30 cellular contexts compared by ENCODE assay signal in genomic region chr11:89175796-89176195, GRCh38. TPM values are rescaled to one million over a fixed set of nuclear protein-coding genes. Genes with fewer than 3 reads are reported as not detected.
DNase-seq lines count a peak whose midpoint lies in the region; ATAC-seq and TF ChIP-seq lines count a peak whose summit lies in the region.
"Had no signal": no experiment of that assay in that cellular context is flagged by ENCODE, and none has a peak within 500 bp of the region (broad histone marks: within the 10 kb centered on the region; RNA-seq: fewer than 3 reads in every experiment).

No MANE protein-coding gene starts in this region.

- H3K4me3 Mint-ChIP-seq in WTC11, result no peak overlapping the region
- H3K4me3 Mint-ChIP-seq: activated naive CD4-positive, alpha-beta T cell treated with anti-CD3 and anti-CD28 coated beads for 36 hours; activated T-cell treated with anti-CD3 and anti-CD28 coated beads, Interleukin-2, amount 50 U/mL, for 72 hours; B cell had no signal

- peaks cover 14% of the 10 kb centered on the region for H3K4me1 Mint-ChIP-seq in WTC11
- H3K4me1 Mint-ChIP-seq: B cell had no signal

- DNase-seq in NCI-H524 (lab: John Stamatoyannopoulos, UW), result peak; percentile 37 to 70
- no peak for DNase-seq in NCI-H524 treated with DMSO at 0.1 percent for 48 hours (lab: John Stamatoyannopoulos, UW)
- DNase-seq in WTC11 (ENCODE audit: low spot score), result no peak
- DNase-seq in iPS-NIHi11 (ENCODE audit: low spot score), result peak; percentile 6
- no peak for DNase-seq in SIG-M5 treated with dmso at 0.1 percent for 504 hours (lab: John Stamatoyannopoulos, UW; ENCODE audit: unreplicated experiment)
- no peak for DNase-seq in NCI-H187 (lab: John Stamatoyannopoulos, UW)
- DNase-seq in activated naive CD4-positive, alpha-beta T cell (lab: John Stamatoyannopoulos, UW), result no peak
- DNase-seq: activated CD4-positive, alpha-beta T cell treated with anti-CD3 and anti-CD28 coated beads for 48 hours; activated naive CD4-positive, alpha-beta T cell treated with anti-CD3 and anti-CD28 coated beads for 36 hours; activated T-cell treated with anti-CD3 and anti-CD28 coated beads, Interleukin-2, amount 50 U/mL, for 72 hours; glutamatergic neuron; left colon; NCI-H1417; NK-92 treated with Interleukin-12 subunit alpha and Interleukin-12 subunit beta, amount 100 ng/mL, for 24 hours; SJCRH30; stimulated activated CD8-positive, alpha-beta memory T cell treated with anti-CD3 and anti-CD28 coated beads, Interleukin-4, amount 100 ng/mL, for 48 hours; stomach; transverse colon had no signal

- no peaks in the 10 kb centered on the region for H3K9me3 Mint-ChIP-seq in WTC11
- H3K9me3 Mint-ChIP-seq: activated naive CD4-positive, alpha-beta T cell treated with anti-CD3 and anti-CD28 coated beads for 36 hours; activated T-cell treated with anti-CD3 and anti-CD28 coated beads, Interleukin-2, amount 50 U/mL, for 72 hours had no signal

- peak; percentile 60 for ATAC-seq in WTC11
- no peak for ATAC-seq in GM21367 (IDR thresholded peaks at IDR 0.05; ENCODE audit: unreplicated experiment)
- ATAC-seq: activated T-cell treated with anti-CD3 and anti-CD28 coated beads, Interleukin-2, amount 50 U/mL, for 72 hours; GM12878; HCT116; left colon; Panc1 had no signal

- H3K27ac Mint-ChIP-seq in WTC11, result no peak overlapping the region
- H3K27ac Mint-ChIP-seq: activated naive CD4-positive, alpha-beta T cell treated with anti-CD3 and anti-CD28 coated beads for 36 hours; activated T-cell treated with anti-CD3 and anti-CD28 coated beads, Interleukin-2, amount 50 U/mL, for 72 hours; B cell had no signal

- H3K36me3 Mint-ChIP-seq in WTC11, result no peaks in the 10 kb centered on the region

- TF ChIP-seq CTCF in WTC11 (IDR thresholded peaks at IDR 0.05), result no peak

- CTCF ChIA-PET in WTC11 (lab: Charles Lee), result no interaction called here

- no peaks in the 10 kb centered on the region for H3K27me3 Mint-ChIP-seq in WTC11 (ENCODE audit: low read depth)
- H3K27me3 Mint-ChIP-seq: B cell had no signal

- POLR2A ChIA-PET in WTC11 (lab: Charles Lee), result no interaction called here

TF ChIP-seq in WTC11, 78 proteins besides CTCF, POLR2A, EP300 and RAD21:
- TF ChIP-seq MXD4 (CRISPR knock-in tag; IDR thresholded peaks at IDR 0.05; ENCODE audit: borderline replicate concordance) (no peak), IRF2 (CRISPR knock-in tag; IDR thresholded peaks at IDR 0.05; ENCODE audit: borderline replicate concordance, low read depth) (no peak), USF2 (CRISPR knock-in tag; IDR thresholded peaks at IDR 0.05) (peak; percentile 50), NFYB (CRISPR knock-in tag; conservative IDR thresholded peaks at IDR 0.05; ENCODE audit: low read depth) (no peak), TP53 (CRISPR knock-in tag; IDR thresholded peaks at IDR 0.05) (no peak), ESRRA (CRISPR knock-in tag; IDR thresholded peaks at IDR 0.05; ENCODE audit: borderline replicate concordance) (no peak)
TF ChIP-seq in WTC11: peak in this region for 1.

RNA-seq across cellular contexts. Expression of gene TYR, which starts 1.9 kb away (rescaled TPM):
- total RNA-seq in WTC11 (2021), result not detected in 3 replicates
- total RNA-seq: A172; activated naive CD4-positive, alpha-beta T cell treated with anti-CD3 and anti-CD28 coated beads for 36 hours; activated T-cell treated with anti-CD3 and anti-CD28 coated beads, Interleukin-2, amount 50 U/mL, for 72 hours; B cell; bronchial epithelial cell; esophagus muscularis mucosa; GM12878; left colon; NCI-H460; prostate gland; SJCRH30; skeletal muscle tissue; stomach; T-helper 1 cell treated with Interleukin-12 subunit alpha and Interleukin-12 subunit beta and Interleukin-4 antibody, amounts not matched to agents 30 ng/mL and 1 ng/mL, for 36 hours; transverse colon had no signal

Comparison
In these comparisons a context has a peak if more than half of its experiments do, and no peak if none do; other contexts are left out.
1. DNase-seq: peak in NCI-H524 (2 of 2) and iPS-NIHi11 (single experiment); none in NCI-H524 treated with DMSO at 0.1 percent for 48 hours (single experiment), WTC11 (single experiment), SIG-M5 treated with dmso at 0.1 percent for 504 hours (single experiment), NCI-H187 (0 of 2) and activated naive CD4-positive, alpha-beta T cell (0 of 4).